Comparison of ENCODE assay signal across 8 cellular contexts in the genomic region with DNA sequence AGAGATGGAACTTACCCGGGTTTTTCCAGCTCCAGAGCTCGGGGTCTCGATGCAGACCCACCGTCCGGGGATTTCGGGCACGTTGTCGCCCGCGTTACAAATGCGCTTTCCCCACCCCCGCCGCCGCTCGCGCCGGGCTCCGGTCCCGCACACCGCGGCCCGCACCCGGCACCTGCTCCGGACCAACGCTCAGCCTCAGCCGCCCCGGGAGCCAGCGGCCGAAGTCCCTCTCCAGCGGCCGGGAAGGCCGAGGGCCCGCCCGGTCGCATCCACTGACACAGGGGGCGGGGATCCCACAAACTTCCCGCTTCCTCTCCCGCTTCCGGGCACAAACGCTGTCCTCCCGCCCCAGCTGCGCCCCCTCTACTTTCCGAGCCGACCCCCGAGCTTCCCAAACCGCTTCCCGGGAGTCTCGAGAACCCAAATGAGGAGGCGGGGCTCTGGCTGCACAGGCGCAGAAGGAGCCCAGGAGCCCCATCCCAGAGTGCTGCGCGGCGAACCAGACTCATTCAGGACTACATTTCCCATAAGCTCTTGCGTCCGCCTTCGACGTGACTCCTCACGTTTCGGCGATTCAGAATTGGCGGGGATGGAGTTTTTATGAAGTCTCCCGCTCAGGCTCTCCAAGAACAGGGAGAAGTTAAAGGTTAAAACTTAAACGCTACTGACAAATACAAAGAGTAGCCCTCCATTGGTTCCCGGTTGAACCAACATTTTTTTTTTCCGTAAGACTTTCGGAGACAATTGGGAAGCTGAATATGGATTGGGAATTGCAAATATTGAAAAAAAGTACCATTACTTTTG. TPM values are rescaled to one million over a fixed set of nuclear protein-coding genes. Genes with fewer than 3 reads are reported as not detected.
DNase-seq lines count a peak whose midpoint lies in the region; ATAC-seq, FAIRE-seq and TF ChIP-seq lines count a peak whose summit lies in the region.

ZNF782 (minus strand) TSS at position 442 of the 804 bp plus-strand sequence. CDS start 2,553 bp downstream, outside the sequence.

- TF ChIP-seq CTCF in BE2C (IDR thresholded peaks at IDR 0.05; ENCODE audit: low read depth, low read length), result no peak

- H3K4me1 ChIP-seq in BE2C, result no peaks in the 10 kb centered on the region

- H3K9me3 ChIP-seq in BE2C, result no peaks in the 10 kb centered on the region

- H3K36me3 ChIP-seq in BE2C, result no peaks in the 10 kb centered on the region

- peak within 1 kb of the TSS; percentile 67 for H3K4me3 ChIP-seq in BE2C (ENCODE audit: low read depth, low read length)

- H3K27me3 ChIP-seq in BE2C, result no peaks in the 10 kb centered on the region

- DNase-seq in BE2C (peak; percentile 94), GM19239 (ENCODE audit: insufficient read length, low spot score) (peak; percentile 61), NCI-H524 treated with DMSO at 0.1 percent for 48 hours (lab: John Stamatoyannopoulos, UW) (peak; percentile 97), cortex of kidney (lab: John Stamatoyannopoulos, UW) (peak; percentile 77), left colon (peak; percentile 92 to 94)
- peak; percentile 89 for DNase-seq in activated CD4-positive, alpha-beta T cell treated with anti-CD3 and anti-CD28 coated beads for 48 hours
- DNase-seq in stimulated activated CD4-positive, alpha-beta T cell treated with anti-CD3 and anti-CD28 coated beads, Interleukin-1b, Interleukin-23, amount 100 ng/mL, for 4 hours (ENCODE audit: low read depth in 2 of 2), result peak; percentile 75 to 76

- intact Hi-C loops in left colon (cut with DNase I, micrococcal nuclease), result no loop called here

- ATAC-seq in HG03457 (IDR thresholded peaks at IDR 0.05; ENCODE audit: unreplicated experiment), result peak; percentile 64
- ATAC-seq in left colon, result peak; percentile 94

- peak; percentile 96 for FAIRE-seq in GM19239 (lab: Jason Lieb, UNC)

RNA-seq across cellular contexts. Expression of gene ZNF782, which starts in this region (rescaled TPM):
- 3.4 TPM for polyA plus RNA-seq in BE2C (2012; ENCODE audit: insufficient read depth, insufficient read length, low read depth)
- total RNA-seq in left colon, result 1 to 10 TPM; 4.5 to 5.1 TPM

Comparison
In these comparisons a context has a peak if more than half of its experiments do, and no peak if none do; other contexts are left out.
1. Peak in every context shown above with its lines: DNase-seq, ATAC-seq and H3K4me3 ChIP-seq.